In genomic region chr17:48429638-48430586, GRCh38 we compare ENCODE assay signal across 9 cellular contexts. TPM values are rescaled to one million over a fixed set of nuclear protein-coding genes. Genes with fewer than 3 reads are reported as not detected.
A peak's percentile ranks its signal among the peaks of the same experiment; 100 is the strongest.
DNase-seq lines count a peak whose midpoint lies in the region; ATAC-seq and TF ChIP-seq lines count a peak whose summit lies in the region.
"Had no signal": no experiment of that assay in that cellular context is flagged by ENCODE, and none has a peak within 500 bp of the region (broad histone marks: within the 10 kb centered on the region; RNA-seq: fewer than 3 reads in every experiment).

Gene SKAP1, minus strand, starts transcription at chr17:48430214.

- intact Hi-C loops in right cardiac atrium (cut with DNase I), result no loop called here

- ATAC-seq in HG03045 (IDR thresholded peaks at IDR 0.05; ENCODE audit: unreplicated experiment), result peak; percentile 69
- peak; percentile 20 to 51 for ATAC-seq in right cardiac atrium
- no peak for ATAC-seq in GM21786 (IDR thresholded peaks at IDR 0.05; ENCODE audit: unreplicated experiment)

- H3K27ac ChIP-seq in right cardiac atrium (ENCODE audit: low read length), result no peak within 1 kb of the TSS
- H3K27ac ChIP-seq: HL-60 had no signal

- DNase-seq in GM12865 (ENCODE audit: low read depth) (peak; percentile 73), right cardiac atrium (peak in 2 of 3 donors; percentile 51 to 61), middle frontal gyrus (ENCODE audit: extremely low spot score, low spot score) (no peak), hepatic stellate cell (ENCODE audit: low spot score) (no peak)
- peak; percentile 33 to 35 for DNase-seq in activated CD8-positive, alpha-beta memory T cell treated with anti-CD3 and anti-CD28 coated beads for 4 hours (ENCODE audit: low read depth in 2 of 2)
- peak in 2 of 3 experiments; percentile 40 to 67 for DNase-seq in stimulated activated CD4-positive, alpha-beta T cell treated with anti-CD3 and anti-CD28 coated beads, TNF-alpha, amount 100 ng/mL, for 24 hours (ENCODE audit: low read depth in 3 of 3)

- H3K27me3 ChIP-seq in right cardiac atrium (ENCODE audit: control insufficient read depth, insufficient read depth), result peaks cover 3% of the 10 kb centered on the region

- H3K4me3 ChIP-seq in GM12865 (ENCODE audit: low read depth, low read length) (peak within 1 kb of the TSS; percentile 90), right cardiac atrium (ENCODE audit: low read length) (no peak within 1 kb of the TSS)

- 15% methylated on average over 65 of the region's 65 CpGs for WGBS in right cardiac atrium

- no peaks in the 10 kb centered on the region for H3K9me3 ChIP-seq in right cardiac atrium (ENCODE audit: control insufficient read depth, low read length)

- no peaks in the 10 kb centered on the region for H3K4me1 ChIP-seq in right cardiac atrium (ENCODE audit: control insufficient read depth, insufficient read depth, low read length)

- TF ChIP-seq CTCF in GM12865 (IDR thresholded peaks at IDR 0.05; ENCODE audit: insufficient read depth, low read depth, low read length, missing control alignments), result no peak

RNA-seq across cellular contexts. Expression of gene SKAP1, which starts in this region (rescaled TPM):
- under 1 TPM in 3 of 4 donors, not detected in 1; 0.38 to 0.77 (median 0.54) TPM for total RNA-seq in right cardiac atrium
- polyA plus RNA-seq in right cardiac atrium, result 0.54 TPM

Comparison
In these comparisons a context has a peak if more than half of its experiments do, and no peak if none do; other contexts are left out.
1. Peak in DNase-seq and ATAC-seq in right cardiac atrium; RNA of the gene not detected or under 1 TPM.
2. DNase-seq: peak in GM12865 (single experiment), activated CD8-positive, alpha-beta memory T cell treated with anti-CD3 and anti-CD28 coated beads for 4 hours (2 of 2) and stimulated activated CD4-positive, alpha-beta T cell treated with anti-CD3 and anti-CD28 coated beads, TNF-alpha, amount 100 ng/mL, for 24 hours (2 of 3); none in middle frontal gyrus (single experiment) and hepatic stellate cell (single experiment).